1 cellular context compared by ENCODE assay signal in genomic region chr7:99617187-99617781, GRCh38.
TF ChIP-seq lines count a peak whose summit lies in the region.

No MANE protein-coding gene starts in this region.

TF ChIP-seq in SK-N-SH, 30 proteins besides CTCF, POLR2A, EP300 and RAD21 (continued from another document):
- TF ChIP-seq REST (IDR thresholded peaks at IDR 0.05; ENCODE audit: low read depth, low read length) (no peak), YY1 (IDR thresholded peaks at IDR 0.05; ENCODE audit: low read depth) (no peak), ZBTB33 (IDR thresholded peaks at IDR 0.05; ENCODE audit: borderline replicate concordance, low read depth) (no peak), FOXJ3 (CRISPR knock-in tag; IDR thresholded peaks at IDR 0.05) (no peak), USF1 (IDR thresholded peaks at IDR 0.05; ENCODE audit: borderline replicate concordance, low read depth) (no peak)
